In genomic region chr3:33977227-33977626, GRCh38 we compare ENCODE assay signal across 37 cellular contexts.
A peak's percentile ranks its signal among the peaks of the same experiment; 100 is the strongest.
DNase-seq lines count a peak whose midpoint lies in the region; ATAC-seq, FAIRE-seq and TF ChIP-seq lines count a peak whose summit lies in the region.
"Had no signal": no experiment of that assay in that cellular context is flagged by ENCODE, and none has a peak within 500 bp of the region (broad histone marks: within the 10 kb centered on the region; RNA-seq: fewer than 3 reads in every experiment).

No MANE protein-coding gene starts in this region.

- H3K9me1 ChIP-seq in IMR-90 (ENCODE audit: insufficient read depth, low read length): no peaks in the 10 kb centered on the region
- no peaks in the 10 kb centered on the region for H3K9me1 ChIP-seq in K562 (ENCODE audit: control insufficient read depth, insufficient read depth, low read length)

- BruUV-seq in HepG2 (replicated peaks; lab: Mats Ljungman, UMichigan) (no TSS peak), IMR-90 (replicated peaks; lab: Mats Ljungman, UMichigan) (no TSS peak), K562 (replicated peaks; lab: Mats Ljungman, UMichigan) (no TSS peak)

- no peak overlapping the region for H3K27ac ChIP-seq in HepG2 (ENCODE audit: extremely low read length, insufficient read depth, low read length)
- no peak overlapping the region for H3K27ac ChIP-seq in right lobe of liver
- no peak overlapping the region for H3K27ac ChIP-seq in H9 (ENCODE audit: insufficient read length, low read depth, low read length)
- no peak overlapping the region for H3K27ac ChIP-seq in IMR-90 (ENCODE audit: insufficient read depth, low read length)
- H3K27ac ChIP-seq in K562 (ENCODE audit: extremely low read depth, low read depth, low read length): no peak overlapping the region
- H3K27ac ChIP-seq: 22Rv1; A549; BLaER1; BLaER1 treated with 17β-estradiol and CSF1 and Interleukin-3, amounts not matched to agents 10 nM and 100 nM; C4-2B had no signal

- no peak overlapping the region for H3K4me2 ChIP-seq in HepG2 (ENCODE audit: low read depth, low read length)
- H3K4me2 ChIP-seq in H9 (ENCODE audit: insufficient read depth, insufficient read length, low read length): no peak overlapping the region
- H3K4me2 ChIP-seq in IMR-90 (ENCODE audit: low read depth, low read length): no peak overlapping the region
- no peak overlapping the region for H3K4me2 ChIP-seq in K562 (ENCODE audit: insufficient read depth, low read length)
- H3K4me2 ChIP-seq: A549; BLaER1; BLaER1 treated with 17β-estradiol and CSF1 and Interleukin-3, amounts not matched to agents 10 nM and 100 nM had no signal

- TF ChIP-seq EP300 in HepG2 (IDR thresholded peaks at IDR 0.05; ENCODE audit: low read depth in 2 of 2, low read length in 2 of 2): no peak
- TF ChIP-seq EP300 in HepG2 (CRISPR knock-in tag; IDR thresholded peaks at IDR 0.05; ENCODE audit: borderline replicate concordance): no peak
- TF ChIP-seq EP300 in K562 (IDR thresholded peaks at IDR 0.05; ENCODE audit: low read length): no peak

- H3K27me3 Mint-ChIP-seq in H9 (ENCODE audit: low read depth): no peaks in the 10 kb centered on the region; the same call in 1 of the 2 replicates
- H3K27me3 Mint-ChIP-seq: CD4-positive, alpha-beta memory T cell; CD4-positive, alpha-beta T cell; CD4-positive, CD25-positive, alpha-beta regulatory T cell had no signal

- no peak overlapping the region for H3K27ac Mint-ChIP-seq in H9
- H3K27ac Mint-ChIP-seq: B cell; CD14-positive monocyte; CD4-positive, alpha-beta memory T cell; CD4-positive, alpha-beta T cell; CD4-positive, CD25-positive, alpha-beta regulatory T cell; CD8-positive, alpha-beta memory T cell; CD8-positive, alpha-beta T cell had no signal

- TF ChIP-seq POLR2A in HepG2 (IDR thresholded peaks at IDR 0.05; ENCODE audit: insufficient read depth in 1 of 2, low read depth in 2 of 2, low read length in 2 of 2): no peak
- TF ChIP-seq POLR2A in right lobe of liver (IDR thresholded peaks at IDR 0.05): no peak
- TF ChIP-seq POLR2A in IMR-90 (IDR thresholded peaks at IDR 0.05; ENCODE audit: low read depth, low read length): no peak
- no peak for TF ChIP-seq POLR2A in K562 (conservative IDR thresholded peaks at IDR 0.05)

- H2AK5ac ChIP-seq in H9 (ENCODE audit: insufficient read length, low read length) (no peak overlapping the region), IMR-90 (ENCODE audit: low read depth, low read length) (no peak overlapping the region)

- H2BK120ac ChIP-seq in H9 (ENCODE audit: low read depth, low read length, poor library complexity, severe bottlenecking) (no peak overlapping the region), IMR-90 (ENCODE audit: low read depth, low read length) (no peak overlapping the region)

- TF ChIP-seq RAD21 in HepG2 (CRISPR knock-in tag; IDR thresholded peaks at IDR 0.05): no peak
- TF ChIP-seq RAD21 in IMR-90 (IDR thresholded peaks at IDR 0.05; ENCODE audit: low read length): no peak
- no peak for TF ChIP-seq RAD21 in K562 (CRISPR knock-in tag; conservative IDR thresholded peaks at IDR 0.05 in 1 of 2, IDR thresholded peaks at IDR 0.05 in 1 of 2)

- no peak overlapping the region for H3K9ac ChIP-seq in HepG2 (ENCODE audit: insufficient read depth, low read depth, low read length)
- no peak overlapping the region for H3K9ac ChIP-seq in H9 (ENCODE audit: extremely low read depth, insufficient read length, low read length)
- H3K9ac ChIP-seq in IMR-90 (ENCODE audit: low read depth, low read length): no peak overlapping the region
- H3K9ac ChIP-seq in K562 (ENCODE audit: insufficient read depth in 1 of 2, low read depth in 2 of 2, low read length in 2 of 2): no peak overlapping the region
- H3K9ac ChIP-seq: BLaER1; BLaER1 treated with 17β-estradiol and CSF1 and Interleukin-3, amounts not matched to agents 10 nM and 100 nM had no signal

- H3K18ac ChIP-seq in H9 (ENCODE audit: insufficient read length, low read depth, low read length) (no peak overlapping the region), IMR-90 (ENCODE audit: low read depth, low read length) (no peak overlapping the region)

- no peak overlapping the region for H3K4me3 Mint-ChIP-seq in H9
- H3K4me3 Mint-ChIP-seq: B cell; CD14-positive monocyte; CD4-positive, alpha-beta memory T cell; CD4-positive, alpha-beta T cell; CD4-positive, CD25-positive, alpha-beta regulatory T cell; CD8-positive, alpha-beta memory T cell; CD8-positive, alpha-beta T cell had no signal

- H4K91ac ChIP-seq in H9 (ENCODE audit: insufficient read length, low read depth, low read length): no peak overlapping the region
- H4K91ac ChIP-seq in IMR-90 (ENCODE audit: insufficient read depth, low read depth, low read length): no peak overlapping the region

- no peaks in the 10 kb centered on the region for H3K27me3 ChIP-seq in HepG2 (ENCODE audit: control insufficient read depth in 1 of 2, insufficient read depth in 2 of 2, low read length in 2 of 2)
- no peaks in the 10 kb centered on the region for H3K27me3 ChIP-seq in right lobe of liver
- H3K27me3 ChIP-seq in H9 (ENCODE audit: insufficient read depth, low read length): no peaks in the 10 kb centered on the region
- no peaks in the 10 kb centered on the region for H3K27me3 ChIP-seq in IMR-90 (ENCODE audit: control insufficient read depth, insufficient read depth, low read length)
- no peaks in the 10 kb centered on the region for H3K27me3 ChIP-seq in K562 (ENCODE audit: control insufficient read depth in 2 of 2, insufficient read depth in 2 of 2, low read length in 2 of 2)
- H3K27me3 ChIP-seq: BE2C; BLaER1; BLaER1 treated with 17β-estradiol and CSF1 and Interleukin-3, amounts not matched to agents 10 nM and 100 nM had no signal

- intact Hi-C loops in HepG2 (cut with micrococcal nuclease; ENCODE audit: unreplicated experiment): no loop called here
- intact Hi-C loops in right lobe of liver (cut with DNase I): no loop called here
- intact Hi-C loops in IMR-90 (cut with micrococcal nuclease): no loop called here
- intact Hi-C loops in K562 (cut with micrococcal nuclease): no loop called here

- POLR2A ChIA-PET in HepG2 (lab: Yijun Ruan, JAX) (no interaction called here), IMR-90 (lab: Charles Lee; ENCODE audit: unreplicated experiment) (no interaction called here), K562 (lab: Yijun Ruan, JAX) (interaction anchor here (0.9 kb wide), 1 partner anchor 22 kb away, joined by 3 read pairs; no protein-coding TSS in a partner anchor)

- no peak for TF ChIP-seq CTCF in HepG2 (CRISPR knock-in tag; IDR thresholded peaks at IDR 0.05)
- TF ChIP-seq CTCF in right lobe of liver (IDR thresholded peaks at IDR 0.05): no peak
- TF ChIP-seq CTCF in H9 (conservative IDR thresholded peaks at IDR 0.05): no peak
- TF ChIP-seq CTCF in IMR-90 (conservative IDR thresholded peaks at IDR 0.05; ENCODE audit: low read depth, low read length): no peak
- TF ChIP-seq CTCF in K562 (IDR thresholded peaks at IDR 0.05 in 2 of 3, conservative IDR thresholded peaks at IDR 0.05 in 1 of 3; ENCODE audit: insufficient read depth in 2 of 3, low read depth in 1 of 3, low read length in 3 of 3): no peak

- no peak overlapping the region for H3K4me3 ChIP-seq in HepG2 (replicated peaks in 1 of 3; ENCODE audit: insufficient read depth in 1 of 3, low read depth in 2 of 3, low read length in 3 of 3)
- no peak overlapping the region for H3K4me3 ChIP-seq in right lobe of liver
- H3K4me3 ChIP-seq in IMR-90 (ENCODE audit: insufficient read depth, low read depth, low read length): no peak overlapping the region
- no peak overlapping the region for H3K4me3 ChIP-seq in K562
- H3K4me3 ChIP-seq: A549; BLaER1; BLaER1 treated with 17β-estradiol and CSF1 and Interleukin-3, amounts not matched to agents 10 nM and 100 nM had no signal

- H3K9me3 ChIP-seq in HepG2 (ENCODE audit: low read length) (no peaks in the 10 kb centered on the region), right lobe of liver (no peaks in the 10 kb centered on the region), H9 (ENCODE audit: control insufficient read depth, low read depth, low read length) (no peaks in the 10 kb centered on the region), IMR-90 (ENCODE audit: control insufficient read depth, insufficient read depth, low read length) (peaks cover 3% of the 10 kb centered on the region; the same call in 1 of the 2 replicates), K562 (replicated peaks; ENCODE audit: control insufficient read depth, insufficient read depth, low read depth, low read length) (no peaks in the 10 kb centered on the region)
- H3K9me3 ChIP-seq: A549; BE2C; BLaER1; BLaER1 treated with 17β-estradiol and CSF1 and Interleukin-3, amounts not matched to agents 10 nM and 100 nM; Caco-2 had no signal

- FAIRE-seq in HepG2 (lab: Jason Lieb, UNC): no peak
- no peak for FAIRE-seq in K562 (lab: Jason Lieb, UNC)
- FAIRE-seq: A204.1, A549, D721Med had no signal

- H3K36me3 ChIP-seq in HepG2 (replicated peaks in 1 of 2; ENCODE audit: control insufficient read depth in 1 of 2, insufficient read depth in 2 of 2, low read length in 2 of 2) (no peaks in the 10 kb centered on the region), right lobe of liver (no peaks in the 10 kb centered on the region), IMR-90 (ENCODE audit: control insufficient read depth, insufficient read depth, low read length) (no peaks in the 10 kb centered on the region), K562 (ENCODE audit: control insufficient read depth, insufficient read depth, low read length) (no peaks in the 10 kb centered on the region)
- H3K36me3 ChIP-seq: BE2C; BLaER1; BLaER1 treated with 17β-estradiol and CSF1 and Interleukin-3, amounts not matched to agents 10 nM and 100 nM had no signal

- H2BK5ac ChIP-seq in H9 (ENCODE audit: insufficient read length, low read length) (no peak overlapping the region), IMR-90 (ENCODE audit: low read depth, low read length, poor library complexity, severe bottlenecking) (no peak overlapping the region)

- H4K20me1 ChIP-seq in HepG2 (ENCODE audit: insufficient read depth, low read length) (no peaks in the 10 kb centered on the region), H9 (ENCODE audit: control insufficient read depth, insufficient read depth, insufficient read length) (no peaks in the 10 kb centered on the region), IMR-90 (ENCODE audit: insufficient read depth, low read length) (no peaks in the 10 kb centered on the region), K562 (replicated peaks; ENCODE audit: control insufficient read depth, insufficient read depth, low read length) (no peaks in the 10 kb centered on the region)
- H4K20me1 ChIP-seq: BLaER1; BLaER1 treated with 17β-estradiol and CSF1 and Interleukin-3, amounts not matched to agents 10 nM and 100 nM had no signal

- dilution Hi-C loops in IMR-90 (cut with HindIII; ENCODE audit: low sequenced_read_pairs, unreplicated experiment): no loop called here

- H3K79me2 ChIP-seq in HepG2 (ENCODE audit: insufficient read depth, low read length) (no peaks in the 10 kb centered on the region), H9 (ENCODE audit: insufficient read depth, low read length) (no peaks in the 10 kb centered on the region), K562 (ENCODE audit: control insufficient read depth, insufficient read depth, low read length) (no peaks in the 10 kb centered on the region)

- no peaks in the 10 kb centered on the region; a peak in 1 of 7 replicates for H3K36me3 Mint-ChIP-seq in H9 (ENCODE audit: insufficient read depth in 1 of 3, low read depth in 3 of 3)
- H3K36me3 Mint-ChIP-seq: CD14-positive monocyte; CD4-positive, alpha-beta memory T cell; CD4-positive, CD25-positive, alpha-beta regulatory T cell; CD8-positive, alpha-beta memory T cell; CD8-positive, alpha-beta T cell had no signal

- H2BK20ac ChIP-seq in H9 (ENCODE audit: low read depth, low read length, poor library complexity, severe bottlenecking): peak overlapping the region; percentile 60
- H2BK20ac ChIP-seq in IMR-90 (ENCODE audit: low read depth, low read length): no peak overlapping the region

- H3K56ac ChIP-seq in H9 (ENCODE audit: insufficient read length, low read depth, low read length) (no peak overlapping the region), IMR-90 (ENCODE audit: extremely low read depth, insufficient read depth, low read length) (no peak overlapping the region)

- no peak overlapping the region for H3T11ph ChIP-seq in H9 (ENCODE audit: low read length)

- H4K8ac ChIP-seq in H9 (replicated peaks; ENCODE audit: insufficient read length, low read depth, low read length) (no peak overlapping the region), IMR-90 (ENCODE audit: low read depth in 2 of 2, low read length in 2 of 2) (no peak overlapping the region)

- H2AFZ ChIP-seq in HepG2 (ENCODE audit: low read length) (no peak overlapping the region), H9 (ENCODE audit: low read length) (no peak overlapping the region), IMR-90 (replicated peaks; ENCODE audit: low read length, poor library complexity) (no peak overlapping the region), K562 (ENCODE audit: low read depth, low read length) (no peak overlapping the region)

- H4K5ac ChIP-seq in H9 (ENCODE audit: insufficient read length, low read depth, low read length): no peak overlapping the region
- no peak overlapping the region for H4K5ac ChIP-seq in IMR-90 (ENCODE audit: low read depth, low read length)

- H2BK12ac ChIP-seq in H9 (ENCODE audit: insufficient read length, low read depth, low read length): no peak overlapping the region

- H3K23me2 ChIP-seq in H9 (ENCODE audit: insufficient read length, low read depth, low read length, poor library complexity, severe bottlenecking): no peaks in the 10 kb centered on the region

- H3K4ac ChIP-seq in H9 (ENCODE audit: low read depth, low read length) (no peak overlapping the region), IMR-90 (ENCODE audit: low read depth, low read length) (no peak overlapping the region)

- H3K23ac ChIP-seq in H9 (ENCODE audit: insufficient read length, low read depth, low read length) (no peak overlapping the region), IMR-90 (ENCODE audit: low read depth, low read length) (no peak overlapping the region)

- H3K9me3 Mint-ChIP-seq in H9: peaks cover 0 to 3% of the 10 kb centered on the region in 2 experiments; a peak in 1 of 5 replicates
- H3K9me3 Mint-ChIP-seq: CD4-positive, alpha-beta T cell; CD8-positive, alpha-beta memory T cell; CD8-positive, alpha-beta T cell had no signal

- no peak for ATAC-seq in HepG2
- no peak for ATAC-seq in right lobe of liver
- ATAC-seq in IMR-90 (ENCODE audit: low read depth): no peak
- ATAC-seq in K562: no peak
- ATAC-seq in HG03354 (IDR thresholded peaks at IDR 0.05; ENCODE audit: poor library complexity, severe bottlenecking, unreplicated experiment): no peak
- ATAC-seq: A549; CD8-positive, alpha-beta T cell had no signal

- DNase-seq in HepG2 (ENCODE audit: low spot score) (no peak), right lobe of liver (no peak), H9 (no peak), IMR-90 (no peak), K562 (ENCODE audit: extremely low read depth in 1 of 4, low spot score in 3 of 4) (no peak), COLO829 (ENCODE audit: low spot score) (no peak), NCI-H345 (lab: John Stamatoyannopoulos, UW) (no peak)
- DNase-seq: 8988T; ACHN; AML-193; BE2C; C1 segment of cervical spinal cord; Caco-2; Calu3; CD4-positive, alpha-beta memory T cell; CD4-positive, alpha-beta T cell; CD4-positive, CD25-positive, alpha-beta regulatory T cell; CD8-positive, alpha-beta memory T cell; CD8-positive, alpha-beta T cell; COR-L47; DMS 273 treated with DMSO at 0.1 percent for 48 hours; DMS153; DMS53; DMS79; DMS79 treated with DMSO at 0.1 percent for 48 hours; DND-41; EL had no signal

- 2% methylated on average over 2 of the region's 2 CpGs for WGBS in HepG2 (ENCODE audit: low lambda C conversion rate)
- WGBS in right lobe of liver (ENCODE audit: insufficient coverage, low coverage, low lambda C conversion rate, missing lambda C conversion rate): 53% methylated on average over 2 of the region's 2 CpGs
- WGBS in H9 (ENCODE audit: extremely low coverage, insufficient read length, low lambda C conversion rate): no CpG with 5 or more reads among the region's 2 CpGs
- WGBS in IMR-90 (ENCODE audit: extremely low coverage in 2 of 2, insufficient read length in 1 of 2), 2 experiments: no CpG with 5 or more reads among the region's 2 CpGs
- 13% methylated on average over 2 of the region's 2 CpGs for WGBS in K562 (ENCODE audit: insufficient coverage, low coverage, missing lambda C conversion rate)

- H3K14ac ChIP-seq in H9 (ENCODE audit: insufficient read depth, low read length) (no peak overlapping the region), IMR-90 (replicated peaks; ENCODE audit: low read depth, low read length) (no peak overlapping the region)

- CTCF ChIA-PET in HepG2 (lab: Yijun Ruan, JAX; ENCODE audit: low intra/inter-chr PET ratio, low total read pairs) (no interaction called here), IMR-90 (lab: Yijun Ruan, JAX) (no interaction called here), K562 (lab: Yijun Ruan, JAX; ENCODE audit: low intra/inter-chr PET ratio) (no interaction called here)

- no peak overlapping the region for H2AK9ac ChIP-seq in IMR-90 (replicated peaks; ENCODE audit: low read depth, low read length, poor library complexity)

- H3K4me1 ChIP-seq in HepG2 (ENCODE audit: insufficient read depth, low read length) (no peaks in the 10 kb centered on the region), right lobe of liver (no peaks in the 10 kb centered on the region), H9 (ENCODE audit: insufficient read depth, low read length) (no peaks in the 10 kb centered on the region), IMR-90 (ENCODE audit: control insufficient read depth, insufficient read depth, low read length) (peaks cover 2% of the 10 kb centered on the region; the same call in 1 of the 2 replicates), K562 (replicated peaks in 1 of 2; ENCODE audit: control insufficient read depth in 2 of 2, insufficient read depth in 2 of 2, low read length in 2 of 2) (peaks cover 0 to 2% of the 10 kb centered on the region in 2 experiments; a peak in 1 of 5 replicates)
- H3K4me1 ChIP-seq: BE2C; BLaER1; BLaER1 treated with 17β-estradiol and CSF1 and Interleukin-3, amounts not matched to agents 10 nM and 100 nM; Caco-2 had no signal

- H2BK15ac ChIP-seq in H9 (ENCODE audit: low read depth, low read length) (no peak overlapping the region), IMR-90 (ENCODE audit: low read depth, low read length) (no peak overlapping the region)

- in situ Hi-C loops in HepG2 (cut with HindIII; ENCODE audit: extremely low pct_ligation_motif_present, low pct_unique_long_range_greater_than_20kb): loop anchor here (25.0 kb wide), 1 partner anchor 710 kb away; no protein-coding TSS in a partner anchor
- in situ Hi-C loops in IMR-90 (cut with MboI; ENCODE audit: low sequenced_read_pairs): no loop called here
- in situ Hi-C loops in K562 (cut with MboI): no loop called here

- no peaks in the 10 kb centered on the region for H3K4me1 Mint-ChIP-seq in H9
- H3K4me1 Mint-ChIP-seq: B cell; CD14-positive monocyte; CD4-positive, alpha-beta memory T cell; CD4-positive, CD25-positive, alpha-beta regulatory T cell; CD8-positive, alpha-beta memory T cell had no signal

- H3K79me1 ChIP-seq in H9 (ENCODE audit: insufficient read depth, low read depth, low read length, poor library complexity, severe bottlenecking): no peaks in the 10 kb centered on the region
- H3K79me1 ChIP-seq in IMR-90 (ENCODE audit: low read depth in 1 of 2, low read length in 2 of 2): no peaks in the 10 kb centered on the region

Comparison
In these comparisons a context has a peak if more than half of its experiments do, and no peak if none do; other contexts are left out.
1. Of the 241 proteins assayed by ChIP-seq in both HepG2 and K562: peak only in HepG2: none; only in K562: CEBPG; in both: CEBPB; in neither: 239.